In the genomic region with DNA sequence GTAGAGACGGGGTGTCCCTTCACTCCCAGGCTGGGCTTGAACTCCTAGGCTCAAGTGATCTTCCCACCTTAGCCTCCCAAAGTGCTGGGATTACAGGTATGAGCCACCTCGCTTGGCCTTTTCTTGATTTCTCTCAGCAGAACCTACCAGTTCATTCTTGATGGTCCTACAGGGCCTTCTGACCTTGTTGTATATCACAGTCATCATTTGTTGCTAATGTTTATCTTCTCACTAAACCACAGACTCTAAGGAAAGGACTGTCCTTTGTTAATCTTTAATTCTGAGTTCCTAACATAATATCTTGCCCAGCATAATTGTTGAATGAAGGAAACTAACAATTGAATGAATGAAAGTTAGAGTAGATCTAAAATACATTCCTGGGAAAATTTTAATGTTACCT, we compare ENCODE assay signal across 27 cellular contexts. TPM values are rescaled to one million over a fixed set of nuclear protein-coding genes. Genes with fewer than 3 reads are reported as not detected.
A peak's percentile ranks its signal among the peaks of the same experiment; 100 is the strongest.
DNase-seq lines count a peak whose midpoint lies in the region; ATAC-seq, FAIRE-seq and TF ChIP-seq lines count a peak whose summit lies in the region.
"Had no signal": no experiment of that assay in that cellular context is flagged by ENCODE, and none has a peak within 500 bp of the region (broad histone marks: within the 10 kb centered on the region; RNA-seq: fewer than 3 reads in every experiment).

No MANE protein-coding gene starts in this region.

- H3K27ac Mint-ChIP-seq in neural progenitor cell = no peak overlapping the region
- H3K27ac Mint-ChIP-seq: stimulated activated memory B cell treated with anti-CD40 and anti-IgM and Interleukin-4, amounts not matched to agents 10 μg/mL and 1 μg/mL and 100 μg/mL, for 72 hours had no signal

- no peak for TF ChIP-seq RAD21 in K562 (CRISPR knock-in tag; conservative IDR thresholded peaks at IDR 0.05 in 1 of 2, IDR thresholded peaks at IDR 0.05 in 1 of 2)

- ATAC-seq in GM19452 (IDR thresholded peaks at IDR 0.05; ENCODE audit: unreplicated experiment) (peak; percentile 58), HG03064 (IDR thresholded peaks at IDR 0.05; ENCODE audit: low read depth, unreplicated experiment) (peak; percentile 50), K562 (no peak)
- ATAC-seq: gastroesophageal sphincter; stimulated activated memory B cell treated with anti-CD40 and anti-IgM and Interleukin-4, amounts not matched to agents 10 μg/mL and 1 μg/mL and 100 μg/mL, for 72 hours had no signal

- WGBS in K562 (ENCODE audit: insufficient coverage, low coverage, missing lambda C conversion rate) = 67% methylated on average over 2 of the region's 2 CpGs

- no peak for TF ChIP-seq EP300 in K562 (IDR thresholded peaks at IDR 0.05; ENCODE audit: low read length)

- TF ChIP-seq POLR2A in K562 (conservative IDR thresholded peaks at IDR 0.05) = no peak

- no peaks in the 10 kb centered on the region for H3K9me3 Mint-ChIP-seq in neural progenitor cell
- H3K9me3 Mint-ChIP-seq: stimulated activated memory B cell treated with anti-CD40 and anti-IgM and Interleukin-4, amounts not matched to agents 10 μg/mL and 1 μg/mL and 100 μg/mL, for 72 hours had no signal

- no peak overlapping the region for H3K4me3 Mint-ChIP-seq in neural progenitor cell
- H3K4me3 Mint-ChIP-seq: stimulated activated memory B cell treated with anti-CD40 and anti-IgM and Interleukin-4, amounts not matched to agents 10 μg/mL and 1 μg/mL and 100 μg/mL, for 72 hours had no signal

- H3K9me3 ChIP-seq in K562 (replicated peaks; ENCODE audit: control insufficient read depth, insufficient read depth, low read depth, low read length) (no peaks in the 10 kb centered on the region), neural progenitor cell (ENCODE audit: low read depth) (no peaks in the 10 kb centered on the region)
- H3K9me3 ChIP-seq: BE2C, gastroesophageal sphincter, left ventricle myocardium inferior, prostate gland, sigmoid colon, upper lobe of left lung had no signal

- H2AFZ ChIP-seq in K562 (ENCODE audit: low read depth, low read length) = peak overlapping the region; percentile 36; the same call in 1 of the 2 replicates
- H2AFZ ChIP-seq in neural progenitor cell (replicated peaks) = no peak overlapping the region

- BruUV-seq in K562 (replicated peaks; lab: Mats Ljungman, UMichigan) = no TSS peak

- H3K4me1 Mint-ChIP-seq in neural progenitor cell = peaks cover 9% of the 10 kb centered on the region
- H3K4me1 Mint-ChIP-seq: stimulated activated memory B cell treated with anti-CD40 and anti-IgM and Interleukin-4, amounts not matched to agents 10 μg/mL and 1 μg/mL and 100 μg/mL, for 72 hours had no signal

- H3F3A ChIP-seq in neural progenitor cell (ENCODE audit: low read depth) = no peaks in the 10 kb centered on the region

- no peak for TF ChIP-seq CTCF in K562 (IDR thresholded peaks at IDR 0.05 in 2 of 3, conservative IDR thresholded peaks at IDR 0.05 in 1 of 3; ENCODE audit: insufficient read depth in 2 of 3, low read depth in 1 of 3, low read length in 3 of 3)
- no peak for TF ChIP-seq CTCF in neural progenitor cell (IDR thresholded peaks at IDR 0.05)

- H3K9ac ChIP-seq in K562 (ENCODE audit: insufficient read depth in 1 of 2, low read depth in 2 of 2, low read length in 2 of 2) (no peak overlapping the region), neural progenitor cell (no peak overlapping the region)

- no peaks in the 10 kb centered on the region for H3K9me1 ChIP-seq in K562 (ENCODE audit: control insufficient read depth, insufficient read depth, low read length)

- H3K4me2 ChIP-seq in K562 (ENCODE audit: insufficient read depth, low read length) (no peak overlapping the region), neural progenitor cell (no peak overlapping the region)

- H3K27me3 ChIP-seq in K562 (ENCODE audit: control insufficient read depth in 2 of 2, insufficient read depth in 2 of 2, low read length in 2 of 2) (no peaks in the 10 kb centered on the region), H7 (ENCODE audit: control insufficient read depth, insufficient read depth, low read length) (no peaks in the 10 kb centered on the region), neural progenitor cell (no peaks in the 10 kb centered on the region)
- H3K27me3 ChIP-seq: BE2C, brain microvascular endothelial cell, gastroesophageal sphincter, sigmoid colon, upper lobe of left lung had no signal

- DNase-seq in ELR (ENCODE audit: low read depth) (peak; percentile 44), K562 (ENCODE audit: extremely low read depth in 1 of 4, low spot score in 3 of 4) (no peak), H7 (no peak), neural progenitor cell (ENCODE audit: low spot score) (no peak), germinal center (ENCODE audit: low spot score) (no peak), NCI-H2107 (lab: John Stamatoyannopoulos, UW) (no peak)
- DNase-seq: activated naive CD4-positive, alpha-beta T cell treated with Interleukin-2 at 50 U/mL for 16 hours; BE2C; brain microvascular endothelial cell; DMS53; left ventricle myocardium inferior; NCI-H187 treated with DMSO at 0.1 percent for 48 hours; NCI-H526 treated with DMSO at 0.1 percent for 48 hours; SIG-M5; sigmoid colon; stimulated activated CD4-positive, alpha-beta T cell treated with anti-CD3 and anti-CD28 coated beads, Interleukin-4, amount 100 ng/mL, for 4 hours; substantia nigra; SW 1271; T-helper 9 cell; upper lobe of left lung had no signal

- H4K20me1 ChIP-seq in K562 (replicated peaks; ENCODE audit: control insufficient read depth, insufficient read depth, low read length) = no peaks in the 10 kb centered on the region
- no peaks in the 10 kb centered on the region for H4K20me1 ChIP-seq in neural progenitor cell (ENCODE audit: low read depth)

- H3K4me1 ChIP-seq in K562 (replicated peaks in 1 of 2; ENCODE audit: control insufficient read depth in 2 of 2, insufficient read depth in 2 of 2, low read length in 2 of 2) (peaks cover 4 to 57% of the 10 kb centered on the region in 2 experiments; a peak in 4 of 5 replicates), neural progenitor cell (peaks cover 2% of the 10 kb centered on the region)
- H3K4me1 ChIP-seq: prostate gland had no signal

- H3K36me3 ChIP-seq in K562 (ENCODE audit: control insufficient read depth, insufficient read depth, low read length) (no peaks in the 10 kb centered on the region), H7 (replicated peaks; ENCODE audit: control insufficient read depth, insufficient read depth, low read length) (no peaks in the 10 kb centered on the region), neural progenitor cell (no peaks in the 10 kb centered on the region)
- H3K36me3 ChIP-seq: BE2C, brain microvascular endothelial cell, gastroesophageal sphincter, left ventricle myocardium inferior, prostate gland, sigmoid colon, upper lobe of left lung had no signal

- no peaks in the 10 kb centered on the region for H3K79me2 ChIP-seq in K562 (ENCODE audit: control insufficient read depth, insufficient read depth, low read length)
- H3K79me2 ChIP-seq in neural progenitor cell (ENCODE audit: low read depth) = no peaks in the 10 kb centered on the region

- no peaks in the 10 kb centered on the region for H3K27me3 Mint-ChIP-seq in neural progenitor cell (ENCODE audit: insufficient read depth, low read depth)

- in situ Hi-C loops in K562 (cut with MboI) = no loop called here

- intact Hi-C loops in K562 (cut with micrococcal nuclease) = no loop called here

- FAIRE-seq in K562 (lab: Jason Lieb, UNC) = no peak
- FAIRE-seq: G401.6 had no signal

- CTCF ChIA-PET in K562 (lab: Yijun Ruan, JAX; ENCODE audit: low intra/inter-chr PET ratio) = no interaction called here

- no peaks in the 10 kb centered on the region for H3K36me3 Mint-ChIP-seq in neural progenitor cell
- H3K36me3 Mint-ChIP-seq: stimulated activated memory B cell treated with anti-CD40 and anti-IgM and Interleukin-4, amounts not matched to agents 10 μg/mL and 1 μg/mL and 100 μg/mL, for 72 hours had no signal

- H3K4me3 ChIP-seq in K562 = no peak overlapping the region
- H3K4me3 ChIP-seq in H7 (ENCODE audit: insufficient read depth, low read depth, low read length) = no peak overlapping the region
- no peak overlapping the region for H3K4me3 ChIP-seq in neural progenitor cell
- H3K4me3 ChIP-seq: gastroesophageal sphincter, left ventricle myocardium inferior, prostate gland, sigmoid colon, upper lobe of left lung had no signal

- H3K27ac ChIP-seq in K562 (ENCODE audit: extremely low read depth, low read depth, low read length) (peak overlapping the region; percentile 19; the same call in 2 of the 3 replicates), neural progenitor cell (no peak overlapping the region)
- H3K27ac ChIP-seq: brain microvascular endothelial cell, gastroesophageal sphincter, HL-60, left ventricle myocardium inferior, prostate gland, sigmoid colon, upper lobe of left lung had no signal

- POLR2A ChIA-PET in K562 (lab: Yijun Ruan, JAX) = no interaction called here

TF ChIP-seq in K562, 482 proteins besides CTCF, POLR2A, EP300 and RAD21:
- TF ChIP-seq E2F3 (CRISPR knock-in tag; IDR thresholded peaks at IDR 0.05) (no peak), BRD4 (IDR thresholded peaks at IDR 0.05) (no peak)
TF ChIP-seq in K562: peak in this region for 0.

RNA-seq across cellular contexts. Expression of a gene that starts 22.0 kb away (rescaled TPM):
- 7.3 and 12.7 TPM in 2 replicates for total RNA-seq in K562 (2011; cell fraction: chromatin; rRNA removed; ENCODE audit: low replicate concordance)
- total RNA-seq in K562 (2011; cell fraction: nucleolus; rRNA removed) = 2.0 and 2.1 TPM in 2 replicates
- 3.4 and 7.3 TPM in 2 replicates for total RNA-seq in K562 (2011; cell fraction: nucleoplasm; rRNA removed)
- total RNA-seq in K562 (2014; rRNA removed) (1.8 and 2.0 TPM in 2 replicates), K562 (2014; rRNA removed; fragmentation: Illumina TruSeq; extraction: Trizol) (3.7 and 4.5 TPM in 2 replicates), K562 (2015; rRNA removed; fragmentation: Illumina TruSeq; extraction: Trizol) (3.9 and 5.0 TPM in 2 replicates), K562 (2021) (3.9 and 4.7 TPM in 2 replicates), neural progenitor cell (ENCODE audit: low replicate concordance) (28.8 and 31.8 TPM in 2 replicates)
- polyA plus RNA-seq in K562 (2011; rRNA removed) (4.3 and 5.9 TPM in 2 replicates), K562 (2014; fragmentation: Illumina TruSeq; extraction: Trizol) (2.8 and 3.3 TPM in 2 replicates), K562 (2014; fragmentation: Nextera tagmentation; extraction: Ambion mirVana) (under 1 TPM; 0.56 to 0.69 TPM), K562 (2014; rRNA removed) (1.7 and 2.2 TPM in 2 replicates)
- polyA plus RNA-seq in K562 (2011; cell fraction: cytosol; rRNA removed) = 2.2 and 2.9 TPM in 2 replicates
- 7.3 and 12.4 TPM in 2 replicates for polyA plus RNA-seq in K562 (2011; cell fraction: nucleus; rRNA removed)
- 1.7 and 2.4 TPM in 2 replicates for polyA plus RNA-seq in K562 (2012)
- 10.5 and 13.5 TPM in 2 replicates for polyA minus RNA-seq in K562 (2011; rRNA and poly(A)+ RNA removed)
- 2.6 and 3.7 TPM in 2 replicates for polyA minus RNA-seq in K562 (2011; cell fraction: cytosol; rRNA and poly(A)+ RNA removed)
- polyA minus RNA-seq in K562 (2011; cell fraction: nucleus; rRNA and poly(A)+ RNA removed) = 5.9 and 6.7 TPM in 2 replicates
- total RNA-seq in H7 (2014; rRNA removed; shearing (Covaris generic)) = 0.69 and 1.7 TPM in 2 replicates
